ENCODE assay signal across 1 cellular context in genomic region chr3:179603831-179604230, GRCh38.
TF ChIP-seq lines count a peak whose summit lies in the region.

No MANE protein-coding gene starts in this region.

TF ChIP-seq in K562, 482 proteins besides CTCF, POLR2A, EP300 and RAD21:
- no peak for TF ChIP-seq NFIC (IDR thresholded peaks at IDR 0.05)
- 0 out of 2 replicates have a peak, but pooled peaks have one; percentile 6 for TF ChIP-seq ZNF140 (CRISPR knock-in tag; IDR thresholded peaks at IDR 0.05)
